In the genomic region with DNA sequence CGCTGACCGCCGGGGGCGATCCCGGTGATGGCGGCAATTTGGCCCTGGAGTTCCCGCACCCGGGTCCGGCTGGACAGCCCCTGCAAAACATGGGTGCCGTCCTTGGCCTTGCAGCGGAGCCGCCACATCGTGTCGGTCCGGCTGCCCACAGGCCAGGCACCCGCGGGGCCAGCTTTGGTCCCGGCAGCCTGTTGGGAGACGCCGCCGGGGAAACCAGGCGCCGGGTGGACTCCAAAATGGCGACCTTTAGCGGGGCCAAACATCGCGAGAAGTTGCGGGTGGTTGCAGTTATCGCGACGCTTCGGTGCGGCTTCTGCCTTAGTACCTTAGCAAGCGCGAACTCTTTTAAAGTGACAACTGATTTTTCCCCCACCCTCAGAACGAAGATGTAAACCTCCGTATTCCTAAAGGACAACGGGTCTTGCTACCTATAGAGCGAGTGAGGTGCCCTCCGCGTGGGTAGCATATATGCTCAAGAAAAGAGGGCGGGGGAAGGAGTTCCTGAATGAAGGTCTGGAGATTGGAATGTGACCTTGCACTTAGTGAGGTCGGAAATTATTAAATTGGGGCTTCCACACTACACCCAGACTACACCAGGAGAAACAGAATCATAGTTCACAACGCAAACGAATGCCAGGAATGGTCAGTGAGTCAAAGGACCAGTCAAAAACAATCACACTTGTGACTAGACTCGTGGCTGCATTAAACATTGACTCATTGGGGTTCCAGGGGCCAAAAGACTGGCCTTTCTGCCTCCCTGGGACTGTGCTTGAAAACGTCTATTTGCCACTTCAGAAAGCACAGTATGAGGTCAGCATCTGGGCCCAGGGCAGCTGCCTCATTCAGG, we compare ENCODE assay signal across 1 cellular context.
TF ChIP-seq lines count a peak whose summit lies in the region.

YOD1 (minus strand) TSS at position 441 of the 847 bp plus-strand sequence; CDS start at position 263, 178 bp downstream.

TF ChIP-seq in HepG2, 621 proteins besides CTCF, POLR2A, EP300 and RAD21 (continued from another document and continues in another):
- TF ChIP-seq, protein P1, sequence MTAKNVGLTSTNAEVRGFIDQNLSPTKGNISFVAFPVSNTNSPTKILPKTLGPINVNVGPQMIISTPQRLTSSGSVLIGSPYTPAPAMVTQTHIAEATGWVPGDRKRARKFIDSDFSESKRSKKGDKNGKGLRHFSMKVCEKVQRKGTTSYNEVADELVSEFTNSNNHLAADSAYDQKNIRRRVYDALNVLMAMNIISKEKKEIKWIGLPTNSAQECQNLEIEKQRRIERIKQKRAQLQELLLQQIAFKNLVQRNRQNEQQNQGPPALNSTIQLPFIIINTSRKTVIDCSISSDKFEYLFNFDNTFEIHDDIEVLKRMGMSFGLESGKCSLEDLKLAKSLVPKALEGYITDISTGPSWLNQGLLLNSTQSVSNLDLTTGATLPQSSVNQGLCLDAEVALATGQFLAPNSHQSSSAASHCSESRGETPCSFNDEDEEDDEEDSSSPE (CRISPR knock-in tag; IDR thresholded peaks at IDR 0.05): peak; percentile 57
- TF ChIP-seq NFIB (CRISPR knock-in tag; IDR thresholded peaks at IDR 0.05; ENCODE audit: borderline replicate concordance) (no peak), ERF (CRISPR knock-in tag; IDR thresholded peaks at IDR 0.05) (no peak), ZNF235 (CRISPR knock-in tag; IDR thresholded peaks at IDR 0.05; ENCODE audit: borderline replicate concordance) (0 out of 2 replicates have a peak, but pooled peaks have one; percentile 88), ZNF512 (CRISPR knock-in tag; IDR thresholded peaks at IDR 0.05) (no peak), HIVEP1 (CRISPR knock-in tag; IDR thresholded peaks at IDR 0.05) (no peak), KDM3A (CRISPR knock-in tag; IDR thresholded peaks at IDR 0.05; ENCODE audit: low read depth) (no peak), ARID3A (IDR thresholded peaks at IDR 0.05; ENCODE audit: low read depth, low read length) (no peak), PHF21A (CRISPR knock-in tag; IDR thresholded peaks at IDR 0.05) (0 out of 2 replicates have a peak, but pooled peaks have one; percentile 29), CHD2 (IDR thresholded peaks at IDR 0.05; ENCODE audit: low read depth, low read length) (peak; percentile 96), HOXA3 (CRISPR knock-in tag; IDR thresholded peaks at IDR 0.05) (peak; percentile 88), MATR3 (CRISPR knock-in tag; IDR thresholded peaks at IDR 0.05) (no peak), ZNF652 (CRISPR knock-in tag; IDR thresholded peaks at IDR 0.05; ENCODE audit: borderline replicate concordance, low read depth) (peak; percentile 47; the same call in 1 of the 2 replicates), ARHGAP35 (CRISPR knock-in tag; IDR thresholded peaks at IDR 0.05; ENCODE audit: borderline replicate concordance) (no peak), ATF7 (IDR thresholded peaks at IDR 0.05) (no peak), ATF7 (CRISPR knock-in tag; IDR thresholded peaks at IDR 0.05) (no peak), ZMYM3 (CRISPR knock-in tag; IDR thresholded peaks at IDR 0.05) (no peak), CENPX (CRISPR knock-in tag; IDR thresholded peaks at IDR 0.05) (no peak), NR2F6 (IDR thresholded peaks at IDR 0.05) (no peak), NR2F6 (CRISPR knock-in tag; IDR thresholded peaks at IDR 0.05) (no peak), ISL2 (CRISPR knock-in tag; IDR thresholded peaks at IDR 0.05) (0 out of 2 replicates have a peak, but pooled peaks have one; percentile 22), SMARCC2 (IDR thresholded peaks at IDR 0.05) (no peak), ATF7-NPFF (CRISPR knock-in tag; IDR thresholded peaks at IDR 0.05; ENCODE audit: low read depth) (peak; percentile 48; the same call in 1 of the 2 replicates), ZFP62 (CRISPR knock-in tag; IDR thresholded peaks at IDR 0.05) (no peak), NKX3-1 (CRISPR knock-in tag; IDR thresholded peaks at IDR 0.05) (no peak), REPIN1 (CRISPR knock-in tag; IDR thresholded peaks at IDR 0.05; ENCODE audit: borderline replicate concordance, low read depth) (peak; percentile 69), MBD4 (IDR thresholded peaks at IDR 0.05; ENCODE audit: borderline replicate concordance, low read length) (no peak), ZNF143 (CRISPR knock-in tag; IDR thresholded peaks at IDR 0.05) (no peak), AGO1 (IDR thresholded peaks at IDR 0.05; ENCODE audit: low read depth, low read length, poor library complexity, severe bottlenecking) (peak; percentile 68), SUZ12 (IDR thresholded peaks at IDR 0.05; ENCODE audit: low read depth, low read length) (no peak), ELF4 (CRISPR knock-in tag; IDR thresholded peaks at IDR 0.05; ENCODE audit: borderline replicate concordance) (no peak), FOSL1 (CRISPR knock-in tag; IDR thresholded peaks at IDR 0.05; ENCODE audit: borderline replicate concordance) (no peak), ZNF790 (CRISPR knock-in tag; IDR thresholded peaks at IDR 0.05; ENCODE audit: borderline replicate concordance) (no peak), SIX1 (CRISPR knock-in tag; IDR thresholded peaks at IDR 0.05; ENCODE audit: borderline replicate concordance) (no peak), SOX5 (CRISPR knock-in tag; IDR thresholded peaks at IDR 0.05; ENCODE audit: borderline replicate concordance) (peak; percentile 38; the same call in 1 of the 2 replicates), ZNF17 (CRISPR knock-in tag; IDR thresholded peaks at IDR 0.05) (no peak), ARNT2 (CRISPR knock-in tag; IDR thresholded peaks at IDR 0.05; ENCODE audit: low read depth) (peak; percentile 80; the same call in 1 of the 2 replicates)
- TF ChIP-seq, protein P2, sequence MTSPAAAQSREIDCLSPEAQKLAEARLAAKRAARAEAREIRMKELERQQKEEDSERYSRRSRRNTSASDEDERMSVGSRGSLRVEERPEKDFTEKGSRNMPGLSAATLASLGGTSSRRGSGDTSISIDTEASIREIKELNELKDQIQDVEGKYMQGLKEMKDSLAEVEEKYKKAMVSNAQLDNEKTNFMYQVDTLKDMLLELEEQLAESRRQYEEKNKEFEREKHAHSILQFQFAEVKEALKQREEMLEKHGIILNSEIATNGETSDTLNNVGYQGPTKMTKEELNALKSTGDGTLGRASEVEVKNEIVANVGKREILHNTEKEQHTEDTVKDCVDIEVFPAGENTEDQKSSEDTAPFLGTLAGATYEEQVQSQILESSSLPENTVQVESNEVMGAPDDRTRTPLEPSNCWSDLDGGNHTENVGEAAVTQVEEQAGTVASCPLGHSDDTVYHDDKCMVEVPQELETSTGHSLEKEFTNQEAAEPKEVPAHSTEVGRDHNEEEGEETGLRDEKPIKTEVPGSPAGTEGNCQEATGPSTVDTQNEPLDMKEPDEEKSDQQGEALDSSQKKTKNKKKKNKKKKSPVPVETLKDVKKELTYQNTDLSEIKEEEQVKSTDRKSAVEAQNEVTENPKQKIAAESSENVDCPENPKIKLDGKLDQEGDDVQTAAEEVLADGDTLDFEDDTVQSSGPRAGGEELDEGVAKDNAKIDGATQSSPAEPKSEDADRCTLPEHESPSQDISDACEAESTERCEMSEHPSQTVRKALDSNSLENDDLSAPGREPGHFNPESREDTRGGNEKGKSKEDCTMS (CRISPR knock-in tag; conservative IDR thresholded peaks at IDR 0.05): no peak
- TF ChIP-seq, protein P3, sequence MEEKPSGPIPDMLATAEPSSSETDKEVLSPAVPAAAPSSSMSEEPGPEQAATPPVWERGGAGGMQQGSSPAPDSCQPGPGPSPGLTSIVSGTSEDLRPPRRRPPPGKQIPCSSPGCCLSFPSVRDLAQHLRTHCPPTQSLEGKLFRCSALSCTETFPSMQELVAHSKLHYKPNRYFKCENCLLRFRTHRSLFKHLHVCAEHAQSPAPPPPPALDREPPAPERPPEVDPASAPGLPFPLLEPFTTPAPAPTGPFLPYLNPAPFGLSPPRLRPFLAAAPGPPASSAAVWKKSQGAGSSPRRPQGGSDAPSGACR (CRISPR knock-in tag; IDR thresholded peaks at IDR 0.05): 0 out of 2 replicates have a peak, but pooled peaks have one; percentile 24
- TF ChIP-seq, protein P4, sequence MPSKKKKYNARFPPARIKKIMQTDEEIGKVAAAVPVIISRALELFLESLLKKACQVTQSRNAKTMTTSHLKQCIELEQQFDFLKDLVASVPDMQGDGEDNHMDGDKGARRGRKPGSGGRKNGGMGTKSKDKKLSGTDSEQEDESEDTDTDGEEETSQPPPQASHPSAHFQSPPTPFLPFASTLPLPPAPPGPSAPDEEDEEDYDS (CRISPR knock-in tag; IDR thresholded peaks at IDR 0.05): peak; percentile 86
- TF ChIP-seq, protein P5, sequence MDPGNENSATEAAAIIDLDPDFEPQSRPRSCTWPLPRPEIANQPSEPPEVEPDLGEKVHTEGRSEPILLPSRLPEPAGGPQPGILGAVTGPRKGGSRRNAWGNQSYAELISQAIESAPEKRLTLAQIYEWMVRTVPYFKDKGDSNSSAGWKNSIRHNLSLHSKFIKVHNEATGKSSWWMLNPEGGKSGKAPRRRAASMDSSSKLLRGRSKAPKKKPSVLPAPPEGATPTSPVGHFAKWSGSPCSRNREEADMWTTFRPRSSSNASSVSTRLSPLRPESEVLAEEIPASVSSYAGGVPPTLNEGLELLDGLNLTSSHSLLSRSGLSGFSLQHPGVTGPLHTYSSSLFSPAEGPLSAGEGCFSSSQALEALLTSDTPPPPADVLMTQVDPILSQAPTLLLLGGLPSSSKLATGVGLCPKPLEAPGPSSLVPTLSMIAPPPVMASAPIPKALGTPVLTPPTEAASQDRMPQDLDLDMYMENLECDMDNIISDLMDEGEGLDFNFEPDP (CRISPR knock-in tag; conservative IDR thresholded peaks at IDR 0.05): no peak
- TF ChIP-seq, protein P6, sequence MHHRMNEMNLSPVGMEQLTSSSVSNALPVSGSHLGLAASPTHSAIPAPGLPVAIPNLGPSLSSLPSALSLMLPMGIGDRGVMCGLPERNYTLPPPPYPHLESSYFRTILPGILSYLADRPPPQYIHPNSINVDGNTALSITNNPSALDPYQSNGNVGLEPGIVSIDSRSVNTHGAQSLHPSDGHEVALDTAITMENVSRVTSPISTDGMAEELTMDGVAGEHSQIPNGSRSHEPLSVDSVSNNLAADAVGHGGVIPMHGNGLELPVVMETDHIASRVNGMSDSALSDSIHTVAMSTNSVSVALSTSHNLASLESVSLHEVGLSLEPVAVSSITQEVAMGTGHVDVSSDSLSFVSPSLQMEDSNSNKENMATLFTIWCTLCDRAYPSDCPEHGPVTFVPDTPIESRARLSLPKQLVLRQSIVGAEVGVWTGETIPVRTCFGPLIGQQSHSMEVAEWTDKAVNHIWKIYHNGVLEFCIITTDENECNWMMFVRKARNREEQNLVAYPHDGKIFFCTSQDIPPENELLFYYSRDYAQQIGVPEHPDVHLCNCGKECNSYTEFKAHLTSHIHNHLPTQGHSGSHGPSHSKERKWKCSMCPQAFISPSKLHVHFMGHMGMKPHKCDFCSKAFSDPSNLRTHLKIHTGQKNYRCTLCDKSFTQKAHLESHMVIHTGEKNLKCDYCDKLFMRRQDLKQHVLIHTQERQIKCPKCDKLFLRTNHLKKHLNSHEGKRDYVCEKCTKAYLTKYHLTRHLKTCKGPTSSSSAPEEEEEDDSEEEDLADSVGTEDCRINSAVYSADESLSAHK (CRISPR knock-in tag; IDR thresholded peaks at IDR 0.05; ENCODE audit: borderline replicate concordance): no peak
- TF ChIP-seq, protein P7, sequence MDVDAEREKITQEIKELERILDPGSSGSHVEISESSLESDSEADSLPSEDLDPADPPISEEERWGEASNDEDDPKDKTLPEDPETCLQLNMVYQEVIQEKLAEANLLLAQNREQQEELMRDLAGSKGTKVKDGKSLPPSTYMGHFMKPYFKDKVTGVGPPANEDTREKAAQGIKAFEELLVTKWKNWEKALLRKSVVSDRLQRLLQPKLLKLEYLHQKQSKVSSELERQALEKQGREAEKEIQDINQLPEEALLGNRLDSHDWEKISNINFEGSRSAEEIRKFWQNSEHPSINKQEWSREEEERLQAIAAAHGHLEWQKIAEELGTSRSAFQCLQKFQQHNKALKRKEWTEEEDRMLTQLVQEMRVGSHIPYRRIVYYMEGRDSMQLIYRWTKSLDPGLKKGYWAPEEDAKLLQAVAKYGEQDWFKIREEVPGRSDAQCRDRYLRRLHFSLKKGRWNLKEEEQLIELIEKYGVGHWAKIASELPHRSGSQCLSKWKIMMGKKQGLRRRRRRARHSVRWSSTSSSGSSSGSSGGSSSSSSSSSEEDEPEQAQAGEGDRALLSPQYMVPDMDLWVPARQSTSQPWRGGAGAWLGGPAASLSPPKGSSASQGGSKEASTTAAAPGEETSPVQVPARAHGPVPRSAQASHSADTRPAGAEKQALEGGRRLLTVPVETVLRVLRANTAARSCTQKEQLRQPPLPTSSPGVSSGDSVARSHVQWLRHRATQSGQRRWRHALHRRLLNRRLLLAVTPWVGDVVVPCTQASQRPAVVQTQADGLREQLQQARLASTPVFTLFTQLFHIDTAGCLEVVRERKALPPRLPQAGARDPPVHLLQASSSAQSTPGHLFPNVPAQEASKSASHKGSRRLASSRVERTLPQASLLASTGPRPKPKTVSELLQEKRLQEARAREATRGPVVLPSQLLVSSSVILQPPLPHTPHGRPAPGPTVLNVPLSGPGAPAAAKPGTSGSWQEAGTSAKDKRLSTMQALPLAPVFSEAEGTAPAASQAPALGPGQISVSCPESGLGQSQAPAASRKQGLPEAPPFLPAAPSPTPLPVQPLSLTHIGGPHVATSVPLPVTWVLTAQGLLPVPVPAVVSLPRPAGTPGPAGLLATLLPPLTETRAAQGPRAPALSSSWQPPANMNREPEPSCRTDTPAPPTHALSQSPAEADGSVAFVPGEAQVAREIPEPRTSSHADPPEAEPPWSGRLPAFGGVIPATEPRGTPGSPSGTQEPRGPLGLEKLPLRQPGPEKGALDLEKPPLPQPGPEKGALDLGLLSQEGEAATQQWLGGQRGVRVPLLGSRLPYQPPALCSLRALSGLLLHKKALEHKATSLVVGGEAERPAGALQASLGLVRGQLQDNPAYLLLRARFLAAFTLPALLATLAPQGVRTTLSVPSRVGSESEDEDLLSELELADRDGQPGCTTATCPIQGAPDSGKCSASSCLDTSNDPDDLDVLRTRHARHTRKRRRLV (CRISPR knock-in tag; IDR thresholded peaks at IDR 0.05): 0 out of 2 replicates have a peak, but pooled peaks have one; percentile 3
